Comparison of ENCODE assay signal across 11 cellular contexts in genomic region chr20:50248104-50248631, GRCh38. TPM values are rescaled to one million over a fixed set of nuclear protein-coding genes. Genes with fewer than 3 reads are reported as not detected.
DNase-seq lines count a peak whose midpoint lies in the region; ATAC-seq, FAIRE-seq and TF ChIP-seq lines count a peak whose summit lies in the region.
"Had no signal": no experiment of that assay in that cellular context is flagged by ENCODE, and none has a peak within 500 bp of the region (broad histone marks: within the 10 kb centered on the region; RNA-seq: fewer than 3 reads in every experiment).

No MANE protein-coding gene starts in this region.

- H3K9ac ChIP-seq in HepG2 (ENCODE audit: insufficient read depth, low read depth, low read length): no peak overlapping the region

- no peaks in the 10 kb centered on the region for H3K79me2 ChIP-seq in HepG2 (ENCODE audit: insufficient read depth, low read length)

- TF ChIP-seq POLR2A in body of pancreas (IDR thresholded peaks at IDR 0.05) (no peak), HepG2 (IDR thresholded peaks at IDR 0.05; ENCODE audit: insufficient read depth in 1 of 2, low read depth in 2 of 2, low read length in 2 of 2) (no peak)

- no peak overlapping the region for H2AFZ ChIP-seq in HepG2 (ENCODE audit: low read length)

- H3K4me1 ChIP-seq in body of pancreas: peaks cover 51% of the 10 kb centered on the region
- peaks cover 75% of the 10 kb centered on the region for H3K4me1 ChIP-seq in HepG2 (ENCODE audit: insufficient read depth, low read length)

- no peak for TF ChIP-seq RAD21 in HepG2 (CRISPR knock-in tag; IDR thresholded peaks at IDR 0.05)

- no peaks in the 10 kb centered on the region for H3K9me3 ChIP-seq in body of pancreas
- no peaks in the 10 kb centered on the region for H3K9me3 ChIP-seq in HepG2 (ENCODE audit: low read length)

- no peak overlapping the region for H3K4me3 Mint-ChIP-seq in type B pancreatic cell
- H3K4me3 Mint-ChIP-seq in mesothelial cell of epicardium: no peak overlapping the region
- H3K4me3 Mint-ChIP-seq: effector memory CD8-positive, alpha-beta T cell; naive thymus-derived CD8-positive, alpha-beta T cell had no signal

- H3K4me1 Mint-ChIP-seq in type B pancreatic cell (ENCODE audit: unreplicated experiment): peaks cover 30% of the 10 kb centered on the region
- H3K4me1 Mint-ChIP-seq in mesothelial cell of epicardium: peaks cover 33% of the 10 kb centered on the region
- H3K4me1 Mint-ChIP-seq: naive thymus-derived CD8-positive, alpha-beta T cell had no signal

- DNase-seq in HT-29 (ENCODE audit: low spot score) (peak; percentile 65), body of pancreas (no peak), HepG2 (ENCODE audit: low spot score) (no peak), type B pancreatic cell (ENCODE audit: extremely low spot score, unreplicated experiment) (no peak), mesothelial cell of epicardium (ENCODE audit: low spot score in 2 of 2, unreplicated experiment in 2 of 2) (no peak), NCI-H69 (lab: John Stamatoyannopoulos, UW) (no peak)
- DNase-seq: effector memory CD8-positive, alpha-beta T cell; naive thymus-derived CD8-positive, alpha-beta T cell; NCI-H1417 treated with DMSO at 0.1 percent for 48 hours; stimulated activated CD4-positive, alpha-beta T cell treated with anti-CD3 and anti-CD28 coated beads, Interleukin-12 subunit alpha, Interleukin-12 subunit beta, amount 100 ng/mL, for 4 hours had no signal

- WGBS in body of pancreas, 2 donors: 71 to 77% methylated on average over 13 to 17 of the region's 17 CpGs
- WGBS in HepG2 (ENCODE audit: low lambda C conversion rate): 19% methylated on average over 9 of the region's 17 CpGs

- CTCF ChIA-PET in HepG2 (lab: Yijun Ruan, JAX; ENCODE audit: low intra/inter-chr PET ratio, low total read pairs): no interaction called here

- H4K20me1 ChIP-seq in HepG2 (ENCODE audit: insufficient read depth, low read length): no peaks in the 10 kb centered on the region

- FAIRE-seq in HepG2 (lab: Jason Lieb, UNC): no peak

- H3K36me3 ChIP-seq in body of pancreas (replicated peaks in 1 of 2; ENCODE audit: insufficient read depth in 1 of 2, low read depth in 2 of 2) (no peaks in the 10 kb centered on the region), HepG2 (replicated peaks in 1 of 2; ENCODE audit: control insufficient read depth in 1 of 2, insufficient read depth in 2 of 2, low read length in 2 of 2) (no peaks in the 10 kb centered on the region)

- TF ChIP-seq CTCF in body of pancreas (IDR thresholded peaks at IDR 0.05): no peak
- TF ChIP-seq CTCF in HepG2 (CRISPR knock-in tag; IDR thresholded peaks at IDR 0.05): no peak
- no peak for TF ChIP-seq CTCF in type B pancreatic cell (conservative IDR thresholded peaks at IDR 0.05)
- no peak for TF ChIP-seq CTCF in mesothelial cell of epicardium (IDR thresholded peaks at IDR 0.05; ENCODE audit: unreplicated experiment)

- H3K27me3 Mint-ChIP-seq in type B pancreatic cell (no peaks in the 10 kb centered on the region), mesothelial cell of epicardium (ENCODE audit: low read depth) (no peaks in the 10 kb centered on the region)

- no peaks in the 10 kb centered on the region for H3K27me3 ChIP-seq in body of pancreas
- H3K27me3 ChIP-seq in HepG2 (ENCODE audit: control insufficient read depth in 1 of 2, insufficient read depth in 2 of 2, low read length in 2 of 2): peaks cover 18 to 45% of the 10 kb centered on the region in 2 experiments; a peak in 4 of 5 replicates

- TF ChIP-seq EP300 in HepG2 (IDR thresholded peaks at IDR 0.05; ENCODE audit: low read depth in 2 of 2, low read length in 2 of 2) (no peak), HepG2 (CRISPR knock-in tag; IDR thresholded peaks at IDR 0.05; ENCODE audit: borderline replicate concordance) (no peak)

- intact Hi-C loops in body of pancreas (cut with DNase I) (no loop called here), HepG2 (cut with micrococcal nuclease; ENCODE audit: unreplicated experiment) (loop anchor here (10.0 kb wide), 1 partner anchor 53 kb away; the partner anchor contains the start of gene CEBPB)

- no peaks in the 10 kb centered on the region for H3K36me3 Mint-ChIP-seq in type B pancreatic cell
- no peaks in the 10 kb centered on the region for H3K36me3 Mint-ChIP-seq in mesothelial cell of epicardium
- H3K36me3 Mint-ChIP-seq: naive thymus-derived CD8-positive, alpha-beta T cell had no signal

- no peak overlapping the region; the same call in 1 of the 2 replicates for H3K4me2 ChIP-seq in HepG2 (ENCODE audit: low read depth, low read length)

- H3K27ac Mint-ChIP-seq in type B pancreatic cell (peak overlapping the region; percentile 58), mesothelial cell of epicardium (no peak overlapping the region)
- H3K27ac Mint-ChIP-seq: effector memory CD8-positive, alpha-beta T cell; naive thymus-derived CD8-positive, alpha-beta T cell had no signal

- BruUV-seq in HepG2 (replicated peaks; lab: Mats Ljungman, UMichigan): no TSS peak

- peak overlapping the region in 3 of 4 donors; percentile 77 to 85 (median 83) for H3K27ac ChIP-seq in body of pancreas
- H3K27ac ChIP-seq in HepG2 (ENCODE audit: extremely low read length, insufficient read depth, low read length): no peak overlapping the region

- H3K9me3 Mint-ChIP-seq in type B pancreatic cell (no peaks in the 10 kb centered on the region), mesothelial cell of epicardium (no peaks in the 10 kb centered on the region)
- H3K9me3 Mint-ChIP-seq: effector memory CD8-positive, alpha-beta T cell; naive thymus-derived CD8-positive, alpha-beta T cell had no signal

- in situ Hi-C loops in HepG2 (cut with HindIII; ENCODE audit: extremely low pct_ligation_motif_present, low pct_unique_long_range_greater_than_20kb): no loop called here

- POLR2A ChIA-PET in HepG2 (lab: Yijun Ruan, JAX): interaction anchor here (0.7 to 1.3 kb wide), 6 partner anchors 12 to 58 kb away, joined by 3 to 4 read pairs (median 3); partner anchors contain the start of gene CEBPB

- H3K4me3 ChIP-seq in body of pancreas (no peak overlapping the region), HepG2 (replicated peaks in 1 of 3; ENCODE audit: insufficient read depth in 1 of 3, low read depth in 2 of 3, low read length in 3 of 3) (no peak overlapping the region)

- no peak for ATAC-seq in body of pancreas
- ATAC-seq in HepG2: no peak
- ATAC-seq in GM19467 (IDR thresholded peaks at IDR 0.05; ENCODE audit: unreplicated experiment): no peak
- ATAC-seq: effector memory CD8-positive, alpha-beta T cell; naive thymus-derived CD8-positive, alpha-beta T cell had no signal

TF ChIP-seq in HepG2, 621 proteins besides CTCF, POLR2A, EP300 and RAD21 (continues in another document):
- no peak for TF ChIP-seq KLF15 (CRISPR knock-in tag; IDR thresholded peaks at IDR 0.05; ENCODE audit: borderline replicate concordance)
- 0 out of 2 replicates have a peak, but pooled peaks have one; percentile 67 for TF ChIP-seq NFKBIZ (CRISPR knock-in tag; IDR thresholded peaks at IDR 0.05)
- TF ChIP-seq CENPBD1 (CRISPR knock-in tag; IDR thresholded peaks at IDR 0.05; ENCODE audit: borderline replicate concordance, low read depth): no peak
- no peak for TF ChIP-seq ONECUT2 (CRISPR knock-in tag; IDR thresholded peaks at IDR 0.05)
- no peak for TF ChIP-seq RCOR2 (CRISPR knock-in tag; IDR thresholded peaks at IDR 0.05)
- no peak for TF ChIP-seq U2AF1 (optimal IDR thresholded peaks at IDR 0.05; ENCODE audit: low read depth, low read length)
- TF ChIP-seq ZNF468 (CRISPR knock-in tag; IDR thresholded peaks at IDR 0.05): 0 out of 2 replicates have a peak, but pooled peaks have one; percentile 57
- peak; percentile 57; the same call in 1 of the 2 replicates for TF ChIP-seq HIVEP1 (CRISPR knock-in tag; IDR thresholded peaks at IDR 0.05)

RNA-seq across cellular contexts. Expression of gene CEBPB, which starts 57.5 kb away (rescaled TPM):
- 177 and 178 TPM in 2 replicates for total RNA-seq in HT-29 (2014; rRNA removed; shearing (Covaris generic))
- 100 to 1,000 TPM in 1 of 2 donors, 10 to 100 TPM in 1; 47.7 to 104 TPM for total RNA-seq in body of pancreas
- total RNA-seq in HepG2 (2016; rRNA removed; fragmentation: Illumina TruSeq; extraction: Trizol): 12.1 and 18.5 TPM in 2 replicates
- 9.1 and 9.9 TPM in 2 replicates for total RNA-seq in HepG2 (2016; cell fraction: cytosol; rRNA removed; fragmentation: Illumina TruSeq; extraction: Trizol; ENCODE audit: low read depth)
- total RNA-seq in HepG2 (2016; cell fraction: insoluble cytoplasmic fraction; rRNA removed; fragmentation: Illumina TruSeq; extraction: Trizol): 11.0 and 17.4 TPM in 2 replicates
- total RNA-seq in HepG2 (2016; cell fraction: membrane; rRNA removed; fragmentation: Illumina TruSeq; extraction: Trizol): 19.9 and 21.0 TPM in 2 replicates
- 8.1 and 9.8 TPM in 2 replicates for total RNA-seq in HepG2 (2016; cell fraction: nucleus; rRNA removed; fragmentation: Illumina TruSeq; extraction: Trizol)
- polyA plus RNA-seq in HepG2 (2011; rRNA removed): 28.2 and 43.0 TPM in 2 replicates
- 31.3 and 41.1 TPM in 2 replicates for polyA plus RNA-seq in HepG2 (2011; cell fraction: cytosol; rRNA removed)
- 47.8 and 49.8 TPM in 2 replicates for polyA plus RNA-seq in HepG2 (2011; cell fraction: nucleus; rRNA removed)
- 33.9 and 49.4 TPM in 2 replicates for polyA plus RNA-seq in HepG2 (2012)
- polyA plus RNA-seq in HepG2 (2016; cell fraction: cytosol; fragmentation: Illumina TruSeq; extraction: Trizol; ENCODE audit: low read depth): 8.7 and 9.3 TPM in 2 replicates
- 24.7 and 26.6 TPM in 2 replicates for polyA plus RNA-seq in HepG2 (2016; cell fraction: insoluble cytoplasmic fraction; fragmentation: Illumina TruSeq; extraction: Trizol; ENCODE audit: low read depth)
- 16.8 and 19.0 TPM in 2 replicates for polyA plus RNA-seq in HepG2 (2016; cell fraction: membrane; fragmentation: Illumina TruSeq; extraction: Trizol; ENCODE audit: low read depth)
- polyA plus RNA-seq in HepG2 (2016; cell fraction: nucleus; fragmentation: Illumina TruSeq; extraction: Trizol; ENCODE audit: insufficient read depth, low read depth): 21.1 and 24.6 TPM in 2 replicates
- 12.1 and 28.5 TPM in 2 replicates for polyA minus RNA-seq in HepG2 (2011; rRNA and poly(A)+ RNA removed; ENCODE audit: low replicate concordance)
- polyA minus RNA-seq in HepG2 (2011; cell fraction: cytosol; rRNA and poly(A)+ RNA removed): 56.9 and 63.6 TPM in 2 replicates
- polyA minus RNA-seq in HepG2 (2011; cell fraction: nucleus; rRNA and poly(A)+ RNA removed): 21.4 and 26.7 TPM in 2 replicates
- 23.0 and 54.1 TPM in 2 replicates for total RNA-seq in type B pancreatic cell (ENCODE audit: low replicate concordance)
- total RNA-seq in mesothelial cell of epicardium: 23.1 to 26.0 TPM (median 25.6 TPM) in 3 replicates
